In the genomic region with DNA sequence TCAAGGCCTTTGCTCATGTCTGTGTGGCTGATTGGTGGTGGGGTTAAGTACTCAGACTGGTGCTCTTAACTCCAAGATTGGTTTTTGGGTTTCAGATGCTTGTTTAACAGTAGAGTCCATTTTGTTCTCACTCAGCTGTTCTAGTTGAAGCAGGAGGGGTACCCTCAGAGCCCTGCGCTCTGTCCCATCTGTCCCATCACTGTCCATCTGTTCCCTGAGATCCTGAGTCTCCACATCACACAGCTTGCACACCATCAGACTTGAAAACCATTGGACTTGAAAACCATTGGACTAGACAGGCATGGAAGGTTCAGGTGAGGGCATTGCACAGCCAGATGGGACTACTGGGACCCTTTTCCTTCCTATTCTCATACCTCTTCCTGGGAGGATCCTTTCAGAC, we compare ENCODE assay signal across 17 cellular contexts. TPM values are rescaled to one million over a fixed set of nuclear protein-coding genes. Genes with fewer than 3 reads are reported as not detected.
"Had no signal": no experiment of that assay in that cellular context is flagged by ENCODE, and none has a peak within 500 bp of the region (broad histone marks: within the 10 kb centered on the region; RNA-seq: fewer than 3 reads in every experiment).

No MANE protein-coding gene starts in this region.

- DNase-seq: islet precursor cell; left ventricle myocardium inferior; midbrain; mucosa of descending colon; naive thymus-derived CD4-positive, alpha-beta T cell; ovary; right lobe of liver; stimulated activated CD4-positive, alpha-beta T cell treated with anti-CD3 and anti-CD28 coated beads, Interleukin-1b, Interleukin-23, amount 100 ng/mL, for 48 hours; stimulated activated CD4-positive, alpha-beta T cell treated with anti-CD3 and anti-CD28 coated beads, Interleukin-2, amount 100 ng/mL, for 48 hours; stimulated activated CD4-positive, alpha-beta T cell treated with anti-CD3 and anti-CD28 coated beads, Interleukin-4, amount 100 ng/mL, for 4 hours; stimulated activated CD8-positive, alpha-beta memory T cell treated with anti-CD3 and anti-CD28 coated beads, Interleukin-4, amount 100 ng/mL, for 48 hours; stimulated activated naive CD4-positive, alpha-beta T cell treated with Interleukin-2 at 50 U/mL for 16 hours; stimulated activated naive CD8-positive, alpha-beta T cell treated with anti-CD3 and anti-CD28 coated beads, Interleukin-15, amount 100 ng/mL, for 72 hours; substantia nigra; transverse colon; upper lobe of left lung had no signal

RNA-seq across cellular contexts. Expression of a gene that starts 39.3 kb away (rescaled TPM):
- total RNA-seq: pulmonary artery endothelial cell had no signal
